10 cellular contexts compared by ENCODE assay signal in genomic region chr3:146142757-146143156, GRCh38. TPM values are rescaled to one million over a fixed set of nuclear protein-coding genes. Genes with fewer than 3 reads are reported as not detected.
DNase-seq lines count a peak whose midpoint lies in the region; ATAC-seq and TF ChIP-seq lines count a peak whose summit lies in the region.
"Had no signal": no experiment of that assay in that cellular context is flagged by ENCODE, and none has a peak within 500 bp of the region (broad histone marks: within the 10 kb centered on the region; RNA-seq: fewer than 3 reads in every experiment).

No MANE protein-coding gene starts in this region.

- 23 to 54% (median 38%) methylated on average over 3 of the region's 3 CpGs for WGBS in heart left ventricle, 4 donors

- peaks cover 7% of the 10 kb centered on the region for H3K36me3 Mint-ChIP-seq in osteocyte (ENCODE audit: unreplicated experiment)
- H3K36me3 Mint-ChIP-seq in activated CD4-positive, alpha-beta T cell treated with anti-CD3 and anti-CD28 coated beads, Interleukin-2, amount 10 ng/mL, durations not matched to agents 7 days and 5 days (ENCODE audit: low read depth) = no peaks in the 10 kb centered on the region

- H3K9me3 ChIP-seq in ascending aorta (no peaks in the 10 kb centered on the region), heart left ventricle (no peaks in the 10 kb centered on the region), OCI-LY7 (ENCODE audit: low read length) (no peaks in the 10 kb centered on the region)

- intact Hi-C loops in ascending aorta (cut with DNase I) = loop anchor here (5.0 kb wide), 1 partner anchor 70 kb away; no protein-coding TSS in a partner anchor
- intact Hi-C loops in heart left ventricle (cut with DNase I) = no loop called here
- intact Hi-C loops in OCI-LY7 (cut with micrococcal nuclease; ENCODE audit: unreplicated experiment) = no loop called here

- ATAC-seq in heart left ventricle (peak; percentile 55 to 72 (median 68)), GM21576 (IDR thresholded peaks at IDR 0.05; ENCODE audit: unreplicated experiment) (no peak)

- peak overlapping the region; percentile 85 for H3K27ac Mint-ChIP-seq in osteocyte (ENCODE audit: unreplicated experiment)
- no peak overlapping the region for H3K27ac Mint-ChIP-seq in activated CD4-positive, alpha-beta T cell treated with anti-CD3 and anti-CD28 coated beads, Interleukin-2, amount 10 ng/mL, durations not matched to agents 7 days and 5 days
- H3K27ac Mint-ChIP-seq: T-helper 1 cell treated with Interleukin-12 subunit alpha and Interleukin-12 subunit beta and Interleukin-4 antibody, amounts not matched to agents 30 μg/mL and 1 μg/mL, for 36 hours had no signal

- H4K20me1 ChIP-seq in OCI-LY7 (ENCODE audit: insufficient read depth, low read length) = no peaks in the 10 kb centered on the region

- H3K27me3 Mint-ChIP-seq in osteocyte (ENCODE audit: unreplicated experiment) = no peaks in the 10 kb centered on the region
- H3K27me3 Mint-ChIP-seq in activated CD4-positive, alpha-beta T cell treated with anti-CD3 and anti-CD28 coated beads, Interleukin-2, amount 10 ng/mL, durations not matched to agents 7 days and 5 days = no peaks in the 10 kb centered on the region

- no peaks in the 10 kb centered on the region for H3K9me2 ChIP-seq in OCI-LY7 (ENCODE audit: insufficient read depth, low read length)

- no peak overlapping the region for H3K4me2 ChIP-seq in OCI-LY7 (ENCODE audit: low read length)

- no peak overlapping the region for H2AFZ ChIP-seq in OCI-LY7 (ENCODE audit: low read length)

- H3K4me1 ChIP-seq in ascending aorta (peaks cover 2 to 62% of the 10 kb centered on the region in 2 donors), heart left ventricle (peaks cover 0 to 73% (median 37%) of the 10 kb centered on the region in 12 donors), OCI-LY7 (ENCODE audit: insufficient read depth, low read length, poor library complexity, severe bottlenecking) (no peaks in the 10 kb centered on the region)

- POLR2A ChIA-PET in activated CD4-positive, alpha-beta T cell treated with anti-CD3 and anti-CD28 coated beads, Interleukin-2, amount 10 ng/mL, durations not matched to agents 7 days and 5 days (lab: Charles Lee) = no interaction called here
- POLR2A ChIA-PET in OCI-LY7 (lab: Charles Lee) = interaction anchor here (0.6 to 0.8 kb wide), 2 partner anchors 9 to 24 kb away, joined by 3 to 4 read pairs; no protein-coding TSS in a partner anchor

- H3K4me3 ChIP-seq in ascending aorta (peak overlapping the region in 1 of 2 donors; percentile 48), heart left ventricle (peak overlapping the region in 5 of 12 donors; percentile 1 to 11 (median 3)), OCI-LY7 (ENCODE audit: low read depth, low read length, poor library complexity, severe bottlenecking) (no peak overlapping the region)

- H3K27me3 ChIP-seq in ascending aorta (no peaks in the 10 kb centered on the region), heart left ventricle (no peaks in the 10 kb centered on the region)

- H3K4me3 Mint-ChIP-seq in osteocyte (ENCODE audit: unreplicated experiment) = no peak overlapping the region
- no peak overlapping the region for H3K4me3 Mint-ChIP-seq in activated CD4-positive, alpha-beta T cell treated with anti-CD3 and anti-CD28 coated beads, Interleukin-2, amount 10 ng/mL, durations not matched to agents 7 days and 5 days
- H3K4me3 Mint-ChIP-seq: T-helper 1 cell treated with Interleukin-12 subunit alpha and Interleukin-12 subunit beta and Interleukin-4 antibody, amounts not matched to agents 30 μg/mL and 1 μg/mL, for 36 hours had no signal

- H3K79me2 ChIP-seq in OCI-LY7 (ENCODE audit: insufficient read depth, low read depth, low read length) = no peaks in the 10 kb centered on the region

- H3K27ac ChIP-seq in ascending aorta (peak overlapping the region; percentile 7 to 10), heart left ventricle (peak overlapping the region in 11 of 12 donors; percentile 3 to 62 (median 34)), OCI-LY7 (ENCODE audit: low read depth, low read length, poor library complexity, severe bottlenecking) (no peak overlapping the region)

- H3K36me3 ChIP-seq in ascending aorta = no peaks in the 10 kb centered on the region
- no peaks in the 10 kb centered on the region for H3K36me3 ChIP-seq in heart left ventricle
- no peaks in the 10 kb centered on the region for H3K36me3 ChIP-seq in OCI-LY7 (ENCODE audit: insufficient read depth, low read length)

- TF ChIP-seq CTCF in ascending aorta (IDR thresholded peaks at IDR 0.05) (no peak), heart left ventricle (IDR thresholded peaks at IDR 0.05) (no peak), osteocyte (IDR thresholded peaks at IDR 0.05) (no peak), OCI-LY7 (conservative IDR thresholded peaks at IDR 0.05; ENCODE audit: low read length) (no peak)

- no TSS peak for BruUV-seq in OCI-LY7 (replicated peaks; lab: Mats Ljungman, UMichigan)

- CTCF ChIA-PET in activated CD4-positive, alpha-beta T cell treated with anti-CD3 and anti-CD28 coated beads, Interleukin-2, amount 10 ng/mL, durations not matched to agents 7 days and 5 days (lab: Charles Lee) = no interaction called here
- CTCF ChIA-PET in OCI-LY7 (lab: Charles Lee; ENCODE audit: unreplicated experiment) = no interaction called here

- TF ChIP-seq POLR2A in heart left ventricle (IDR thresholded peaks at IDR 0.05) = no peak

- H3K4me1 Mint-ChIP-seq in osteocyte (ENCODE audit: unreplicated experiment) = peaks cover 40% of the 10 kb centered on the region
- H3K4me1 Mint-ChIP-seq in activated CD4-positive, alpha-beta T cell treated with anti-CD3 and anti-CD28 coated beads, Interleukin-2, amount 10 ng/mL, durations not matched to agents 7 days and 5 days = no peaks in the 10 kb centered on the region

- DNase-seq in Daoy (ENCODE audit: low read depth) (peak; percentile 35), ascending aorta (ENCODE audit: low spot score in 2 of 2) (no peak), heart left ventricle (no peak), osteocyte (ENCODE audit: extremely low spot score, unreplicated experiment) (no peak), cortex of kidney (lab: John Stamatoyannopoulos, UW) (no peak), OCI-LY7 (ENCODE audit: low spot score) (no peak)
- DNase-seq in activated CD4-positive, alpha-beta T cell treated with anti-CD3 and anti-CD28 coated beads, Interleukin-2, amount 10 ng/mL, durations not matched to agents 7 days and 5 days = no peak
- DNase-seq: central memory CD4-positive, alpha-beta T cell had no signal

- no peaks in the 10 kb centered on the region for H3K9me3 Mint-ChIP-seq in osteocyte (ENCODE audit: unreplicated experiment)
- no peaks in the 10 kb centered on the region for H3K9me3 Mint-ChIP-seq in activated CD4-positive, alpha-beta T cell treated with anti-CD3 and anti-CD28 coated beads, Interleukin-2, amount 10 ng/mL, durations not matched to agents 7 days and 5 days
- H3K9me3 Mint-ChIP-seq: T-helper 1 cell treated with Interleukin-12 subunit alpha and Interleukin-12 subunit beta and Interleukin-4 antibody, amounts not matched to agents 30 μg/mL and 1 μg/mL, for 36 hours had no signal

RNA-seq across cellular contexts. Expression of gene PLOD2, which starts 18.2 kb away (rescaled TPM):
- total RNA-seq in Daoy (2014; rRNA removed; shearing (Covaris generic)) = 80.5 and 89.4 TPM in 2 replicates
- total RNA-seq in ascending aorta (41.3 TPM), heart left ventricle (10 to 100 TPM in 7 of 9 donors, 1 to 10 TPM in 2; 6.8 to 33.0 (median 17.9) TPM), osteocyte (96.1 and 97.1 TPM in 2 replicates), OCI-LY7 (2022) (not detected in 2 replicates)
- 10 to 100 TPM; 11.8 to 20.3 TPM for polyA plus RNA-seq in heart left ventricle
- under 1 TPM in 1 of 2 experiments, not detected in 1; 0.10 TPM for total RNA-seq in activated CD4-positive, alpha-beta T cell treated with anti-CD3 and anti-CD28 coated beads, Interleukin-2, amount 10 ng/mL, durations not matched to agents 7 days and 5 days
- not detected in 2 replicates for total RNA-seq in OCI-LY7 (2014; rRNA removed; shearing (Covaris generic))

Comparison
In these comparisons a context has a peak if more than half of its experiments do, and no peak if none do; other contexts are left out.
1. RNA of gene PLOD2, which starts 18.2 kb away (total RNA-seq): 96.1 to 97.1 TPM in osteocyte, 80.5 to 89.4 TPM in Daoy, 41.3 TPM in ascending aorta (single experiment) and 6.8 to 33.0 TPM in heart left ventricle; 0.10 TPM in activated CD4-positive, alpha-beta T cell treated with anti-CD3 and anti-CD28 coated beads, Interleukin-2, amount 10 ng/mL, durations not matched to agents 7 days and 5 days and not detected in OCI-LY7; every median in the first group is over 4 times any median in the second.